ENCODE assay signal across 8 cellular contexts in genomic region chr6:42217523-42218367, GRCh38. TPM values are rescaled to one million over a fixed set of nuclear protein-coding genes. Genes with fewer than 3 reads are reported as not detected.
DNase-seq lines count a peak whose midpoint lies in the region; ATAC-seq and TF ChIP-seq lines count a peak whose summit lies in the region.

TSS of gene MRPS10 (minus strand) at chr6:42217861. CDS start at chr6:42217849, 12 bp downstream.

- CTCF ChIA-PET in AG04450 (lab: Charles Lee): interaction anchor here (0.7 to 6.6 kb wide), 6 partner anchors 15 to 352 kb away, joined by 3 to 172 read pairs (median 3); no protein-coding TSS in a partner anchor
- CTCF ChIA-PET in WTC11 (lab: Charles Lee): interaction anchor here (0.8 to 4.8 kb wide), 7 partner anchors 49 to 330 kb away, joined by 3 to 22 read pairs (median 5); partner anchors contain the start of genes BYSL and MED20

- H3K4me3 ChIP-seq in AG04450 (ENCODE audit: low read depth, low read length) (peak within 1 kb of the TSS; percentile 95), cardiac fibroblast (replicated peaks in 1 of 2; ENCODE audit: low read depth in 2 of 2, low read length in 2 of 2) (peak within 1 kb of the TSS; percentile 75 to 78)

- no peaks in the 10 kb centered on the region for H3K27me3 ChIP-seq in AG04450 (ENCODE audit: control insufficient read depth, insufficient read depth, low read length)

- peak; percentile 95 for ATAC-seq in GM18909 (IDR thresholded peaks at IDR 0.05; ENCODE audit: poor library complexity, unreplicated experiment)
- peak; percentile 94 for ATAC-seq in HG03175 (IDR thresholded peaks at IDR 0.05; ENCODE audit: unreplicated experiment)
- peak; percentile 99 for ATAC-seq in WTC11

- H3K4me3 Mint-ChIP-seq in WTC11 (peak within 1 kb of the TSS; percentile 100), immature natural killer cell (peak within 1 kb of the TSS; percentile 97 to 100 (median 98))

- DNase-seq in AG04450 (ENCODE audit: low read depth, low spot score): peak; percentile 83
- DNase-seq in NCI-H226: peak; percentile 92
- peak; percentile 95 for DNase-seq in WTC11 (ENCODE audit: low spot score)
- DNase-seq in cardiac fibroblast (ENCODE audit: low read depth in 2 of 2): peak; percentile 96 to 97
- DNase-seq in immature natural killer cell: peak; percentile 88 to 90 (median 89)
- peak; percentile 79 for DNase-seq in smooth muscle cell of the brain vasculature (ENCODE audit: low read depth, low spot score)

- POLR2A ChIA-PET in AG04450 (lab: Yijun Ruan, JAX) (interaction anchor here (0.6 kb wide), 3 partner anchors 27 to 347 kb away, joined by 3 to 6 read pairs (median 3); no protein-coding TSS in a partner anchor), WTC11 (lab: Charles Lee) (no interaction called here)

- TF ChIP-seq CTCF in AG04450 (IDR thresholded peaks at IDR 0.05; ENCODE audit: low read depth, low read length): no peak
- TF ChIP-seq CTCF in WTC11 (IDR thresholded peaks at IDR 0.05): no peak
- no peak for TF ChIP-seq CTCF in cardiac fibroblast (IDR thresholded peaks at IDR 0.05; ENCODE audit: low read depth, low read length)

- H3K27me3 Mint-ChIP-seq in WTC11 (ENCODE audit: low read depth) (no peaks in the 10 kb centered on the region), immature natural killer cell (ENCODE audit: low read depth in 3 of 3) (peaks cover 0 to 5% (median 3%) of the 10 kb centered on the region in 3 donors)

- H3K9me3 ChIP-seq in AG04450 (ENCODE audit: control insufficient read depth, insufficient read depth, low read length): no peaks in the 10 kb centered on the region

- H3K4me1 Mint-ChIP-seq in WTC11 (peaks cover 14% of the 10 kb centered on the region), immature natural killer cell (peaks cover 22 to 38% of the 10 kb centered on the region in 2 donors)

- H3K27ac Mint-ChIP-seq in WTC11 (peak within 1 kb of the TSS; percentile 100), immature natural killer cell (peak within 1 kb of the TSS; percentile 91 to 99 (median 95))

- H3K36me3 Mint-ChIP-seq in WTC11: peaks cover 9% of the 10 kb centered on the region
- H3K36me3 Mint-ChIP-seq in immature natural killer cell: peaks cover 6 to 8% (median 6%) of the 10 kb centered on the region in 3 donors

- H3K9me3 Mint-ChIP-seq in WTC11 (no peaks in the 10 kb centered on the region), immature natural killer cell (no peaks in the 10 kb centered on the region)

- H3K27ac ChIP-seq in AG04450 (ENCODE audit: low read depth, low read length): peak within 1 kb of the TSS; percentile 86

TF ChIP-seq in WTC11, 78 proteins besides CTCF, POLR2A, EP300 and RAD21 (continues in another document):
- TF ChIP-seq GABPB1 (CRISPR knock-in tag; IDR thresholded peaks at IDR 0.05) (peak; percentile 93), IRF1 (CRISPR knock-in tag; IDR thresholded peaks at IDR 0.05) (no peak), TP53 (CRISPR knock-in tag; IDR thresholded peaks at IDR 0.05) (no peak), FOXK1 (CRISPR knock-in tag; IDR thresholded peaks at IDR 0.05) (peak; percentile 91), FOXP1 (CRISPR knock-in tag; IDR thresholded peaks at IDR 0.05; ENCODE audit: borderline replicate concordance) (no peak), ZNF416 (CRISPR knock-in tag; IDR thresholded peaks at IDR 0.05) (no peak), USF1 (CRISPR knock-in tag; IDR thresholded peaks at IDR 0.05) (no peak), GTF2I (CRISPR knock-in tag; conservative IDR thresholded peaks at IDR 0.05) (peak; percentile 77; the same call in 1 of the 2 replicates), NFATC4 (CRISPR knock-in tag; IDR thresholded peaks at IDR 0.05) (no peak), ARID4B (CRISPR knock-in tag; IDR thresholded peaks at IDR 0.05; ENCODE audit: borderline replicate concordance) (no peak), ZNF532 (CRISPR knock-in tag; IDR thresholded peaks at IDR 0.05; ENCODE audit: borderline replicate concordance) (no peak), CREM (CRISPR knock-in tag; IDR thresholded peaks at IDR 0.05) (peak; percentile 73), ELF4 (CRISPR knock-in tag; IDR thresholded peaks at IDR 0.05; ENCODE audit: low read depth) (no peak), JAZF1 (CRISPR knock-in tag; IDR thresholded peaks at IDR 0.05) (no peak), NFE2L1 (CRISPR knock-in tag; IDR thresholded peaks at IDR 0.05) (0 out of 2 replicates have a peak, but pooled peaks have one; percentile 17), MAX (CRISPR knock-in tag; IDR thresholded peaks at IDR 0.05) (peak; percentile 50; the same call in 1 of the 2 replicates)

RNA-seq across cellular contexts. Expression of gene MRPS10, which starts in this region (rescaled TPM):
- polyA plus RNA-seq in AG04450 (2011; rRNA removed) (45.4 and 63.2 TPM in 2 replicates), immature natural killer cell (10 to 100 TPM; 44.7 to 52.5 (median 46.7) TPM)
- 10.4 and 17.6 TPM in 2 replicates for polyA minus RNA-seq in AG04450 (2011; rRNA and poly(A)+ RNA removed)
- 30.7 to 32.9 TPM (median 31.3 TPM) in 3 replicates for total RNA-seq in WTC11 (2021)

Comparison
In these comparisons a context has a peak if more than half of its experiments do, and no peak if none do; other contexts are left out.
1. Peak in every context shown above with its lines: DNase-seq, ATAC-seq, H3K4me3 ChIP-seq and H3K27ac ChIP-seq.